13 cellular contexts compared by ENCODE assay signal in the genomic region with DNA sequence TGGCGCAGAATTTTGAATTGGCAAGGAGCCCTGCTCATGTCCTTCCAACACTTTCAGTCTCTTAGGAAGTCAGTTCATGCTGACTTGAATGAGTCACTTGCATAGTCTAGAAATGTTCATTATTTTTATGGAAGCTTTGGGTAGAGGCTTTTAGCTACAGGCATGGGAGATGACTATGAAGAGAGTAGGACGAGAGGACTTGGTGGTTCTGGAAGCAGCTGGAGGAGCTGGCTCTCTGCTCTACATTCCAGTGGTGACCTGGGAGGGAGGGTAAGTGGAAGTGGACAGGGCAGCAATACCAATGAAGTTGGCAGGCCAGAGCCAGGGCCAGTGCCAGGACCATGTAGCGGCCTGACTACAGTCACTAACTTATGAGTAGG. TPM values are rescaled to one million over a fixed set of nuclear protein-coding genes. Genes with fewer than 3 reads are reported as not detected.
DNase-seq lines count a peak whose midpoint lies in the region; ATAC-seq and TF ChIP-seq lines count a peak whose summit lies in the region.
"Had no signal": no experiment of that assay in that cellular context is flagged by ENCODE, and none has a peak within 500 bp of the region (broad histone marks: within the 10 kb centered on the region; RNA-seq: fewer than 3 reads in every experiment).

No MANE protein-coding gene starts in this region.

- ATAC-seq in HG02571 (IDR thresholded peaks at IDR 0.05; ENCODE audit: unreplicated experiment) (no peak), esophagus mucosa (no peak)
- ATAC-seq in naive thymus-derived CD8-positive, alpha-beta T cell, result no peak
- ATAC-seq: mucosa of descending colon had no signal

- peak overlapping the region; percentile 47 for H3K27ac ChIP-seq in RWPE1
- H3K27ac ChIP-seq: epithelial cell of prostate had no signal

- peaks cover 18 to 30% (median 26%) of the 10 kb centered on the region in 4 donors for H3K4me1 Mint-ChIP-seq in naive thymus-derived CD8-positive, alpha-beta T cell

- no peak overlapping the region for H3K4me3 Mint-ChIP-seq in naive thymus-derived CD8-positive, alpha-beta T cell
- H3K4me3 Mint-ChIP-seq: activated T-helper 1 cell treated with anti-CD3 and anti-CD28 coated beads, Interleukin-12 subunit alpha, Interleukin-12 subunit beta, Interleukin-2, Interleukin-4 antibody, amounts not matched to agents 30 ng/mL and 10 ng/mL and 1 ng/mL, durations not matched to agents 14 hours and 24 hours and 36 hours had no signal

- DNase-seq in AG08396 (ENCODE audit: low spot score) (peak; percentile 68), RWPE1 (ENCODE audit: low spot score) (no peak), fibroblast of peridontal ligament (ENCODE audit: extremely low read depth) (peak; percentile 83), nucleus accumbens (lab: John Stamatoyannopoulos, UW) (peak in 30 of 56 donors; percentile 6 to 65 (median 33)), mesenteric fat pad (ENCODE audit: low spot score) (no peak)
- DNase-seq in naive thymus-derived CD8-positive, alpha-beta T cell, result no peak
- DNase-seq: mucosa of descending colon, NCI-H1092, trophoblast cell had no signal

- POLR2A ChIA-PET in RWPE1 (lab: Yijun Ruan, JAX; ENCODE audit: low non-redundant PET), result no interaction called here
- POLR2A ChIA-PET in naive thymus-derived CD8-positive, alpha-beta T cell (lab: Charles Lee), result no interaction called here

- H3K36me3 Mint-ChIP-seq in naive thymus-derived CD8-positive, alpha-beta T cell, result peaks cover 0 to 48% (median 0%) of the 10 kb centered on the region in 3 donors

- no peaks in the 10 kb centered on the region for H3K27me3 Mint-ChIP-seq in naive thymus-derived CD8-positive, alpha-beta T cell

- H3K9me3 Mint-ChIP-seq in naive thymus-derived CD8-positive, alpha-beta T cell, result no peaks in the 10 kb centered on the region
- H3K9me3 Mint-ChIP-seq: activated T-helper 1 cell treated with anti-CD3 and anti-CD28 coated beads, Interleukin-12 subunit alpha, Interleukin-12 subunit beta, Interleukin-2, Interleukin-4 antibody, amounts not matched to agents 30 ng/mL and 10 ng/mL and 1 ng/mL, durations not matched to agents 14 hours and 24 hours and 36 hours had no signal

- CTCF ChIA-PET in RWPE1 (lab: Yijun Ruan, JAX), result interaction anchor here (0.5 to 1.3 kb wide), 3 partner anchors 38 to 192 kb away, joined by 4 to 5 read pairs (median 4); partner anchors contain the start of gene EPHB3

- H3K27ac Mint-ChIP-seq in naive thymus-derived CD8-positive, alpha-beta T cell, result peak overlapping the region in 1 of 10 donors; percentile 44
- H3K27ac Mint-ChIP-seq: activated T-helper 1 cell treated with anti-CD3 and anti-CD28 coated beads, Interleukin-12 subunit alpha, Interleukin-12 subunit beta, Interleukin-2, Interleukin-4 antibody, amounts not matched to agents 30 ng/mL and 10 ng/mL and 1 ng/mL, durations not matched to agents 14 hours and 24 hours and 36 hours had no signal

- no peak for TF ChIP-seq CTCF in RWPE1 (conservative IDR thresholded peaks at IDR 0.05; ENCODE audit: low read depth)

RNA-seq across cellular contexts. Expression of gene POLR2H, which starts 7.3 kb away (rescaled TPM):
- total RNA-seq in esophagus mucosa (46.0 TPM), mesenteric fat pad (51.7 TPM)
- total RNA-seq in naive thymus-derived CD8-positive, alpha-beta T cell, result 10 to 100 TPM; 58.2 to 60.9 TPM
- 10 to 100 TPM; 58.0 to 81.6 (median 68.0) TPM for polyA plus RNA-seq in naive thymus-derived CD8-positive, alpha-beta T cell

RNA-seq across cellular contexts. Expression of gene CLCN2, which starts 7.4 kb away (rescaled TPM):
- total RNA-seq in esophagus mucosa, result 3.4 TPM
- 1 to 10 TPM; 5.2 to 6.3 TPM for total RNA-seq in naive thymus-derived CD8-positive, alpha-beta T cell
- 1 to 10 TPM in 1 of 3 donors, under 1 TPM in 2; 0.12 to 1.1 (median 0.28) TPM for polyA plus RNA-seq in naive thymus-derived CD8-positive, alpha-beta T cell
- total RNA-seq in mesenteric fat pad, result 3.8 TPM

RNA-seq across cellular contexts. Expression of gene THPO, which starts 9.2 kb away (rescaled TPM):
- not detected for total RNA-seq in esophagus mucosa
- total RNA-seq in naive thymus-derived CD8-positive, alpha-beta T cell, result not detected
- not detected for polyA plus RNA-seq in naive thymus-derived CD8-positive, alpha-beta T cell
- total RNA-seq in mesenteric fat pad, result 1.1 TPM
- total RNA-seq: activated T-helper 1 cell treated with anti-CD3 and anti-CD28 coated beads, Interleukin-12 subunit alpha, Interleukin-12 subunit beta, Interleukin-2, Interleukin-4 antibody, amounts not matched to agents 30 ng/mL and 10 ng/mL and 1 ng/mL, durations not matched to agents 14 hours and 24 hours and 36 hours had no signal

RNA-seq across cellular contexts. Expression of gene CHRD, which starts 11.1 kb away (rescaled TPM):
- 0.84 TPM for total RNA-seq in esophagus mucosa
- not detected for total RNA-seq in naive thymus-derived CD8-positive, alpha-beta T cell
- not detected for polyA plus RNA-seq in naive thymus-derived CD8-positive, alpha-beta T cell
- total RNA-seq in mesenteric fat pad, result 11.3 TPM
- total RNA-seq: activated T-helper 1 cell treated with anti-CD3 and anti-CD28 coated beads, Interleukin-12 subunit alpha, Interleukin-12 subunit beta, Interleukin-2, Interleukin-4 antibody, amounts not matched to agents 30 ng/mL and 10 ng/mL and 1 ng/mL, durations not matched to agents 14 hours and 24 hours and 36 hours had no signal

RNA-seq across cellular contexts. Expression of gene FAM131A, which starts 31.4 kb away (rescaled TPM):
- total RNA-seq in esophagus mucosa (7.3 TPM), mesenteric fat pad (24.4 TPM)
- 1 to 10 TPM; 7.7 to 9.0 TPM for total RNA-seq in naive thymus-derived CD8-positive, alpha-beta T cell
- polyA plus RNA-seq in naive thymus-derived CD8-positive, alpha-beta T cell, result 1 to 10 TPM in 2 of 3 donors, under 1 TPM in 1; 0.98 to 1.8 (median 1.0) TPM

Comparison
In these comparisons a context has a peak if more than half of its experiments do, and no peak if none do; other contexts are left out.
1. DNase-seq: peak in AG08396 (single experiment), fibroblast of peridontal ligament (single experiment) and nucleus accumbens (30 of 56); none in RWPE1 (single experiment), naive thymus-derived CD8-positive, alpha-beta T cell (0 of 10) and mesenteric fat pad (single experiment).